In the genomic region with DNA sequence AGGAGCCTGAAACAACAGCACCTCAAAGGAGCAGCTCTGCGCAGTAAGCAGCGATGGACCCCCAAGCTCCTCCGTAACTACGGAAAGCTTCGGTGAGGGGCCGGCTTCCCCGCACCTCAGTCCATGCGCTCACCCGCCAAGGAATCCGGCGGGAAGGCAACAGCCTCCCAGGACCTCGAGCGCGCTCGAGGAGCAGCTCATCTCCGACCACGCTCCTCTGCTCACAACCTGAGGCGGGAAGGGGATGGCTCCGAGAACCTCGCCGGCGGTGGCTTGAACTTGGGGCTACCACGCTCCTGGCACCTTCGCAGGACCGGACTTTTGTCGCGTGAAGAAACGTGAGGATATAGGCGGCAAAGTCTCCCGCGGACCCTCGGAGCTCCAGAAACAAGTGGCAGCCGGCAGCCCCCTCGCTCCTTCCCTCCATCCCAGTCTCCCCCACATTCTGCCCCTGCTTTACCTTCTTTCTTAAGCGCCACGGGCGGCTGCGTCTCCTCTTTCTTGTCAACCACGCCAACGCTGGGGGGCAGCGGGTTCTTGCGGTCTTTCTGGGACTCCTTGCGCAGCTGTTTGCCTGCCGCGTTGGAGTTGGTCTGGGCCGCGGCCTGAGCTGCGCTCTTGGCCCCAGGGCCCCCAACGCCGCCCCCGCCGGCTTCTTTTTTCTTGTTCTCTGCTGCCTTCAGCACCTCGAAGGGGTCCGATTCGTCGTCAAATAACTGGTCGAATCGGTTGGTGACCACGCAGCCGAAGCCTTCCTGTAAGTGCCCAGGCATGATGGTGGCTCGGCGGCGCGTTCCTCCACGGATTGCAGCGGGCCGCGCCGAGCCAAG, we compare ENCODE assay signal across 8 cellular contexts. TPM values are rescaled to one million over a fixed set of nuclear protein-coding genes. Genes with fewer than 3 reads are reported as not detected.
DNase-seq lines count a peak whose midpoint lies in the region; ATAC-seq and TF ChIP-seq lines count a peak whose summit lies in the region.

No MANE protein-coding gene starts in this region.

- peak overlapping the region; percentile 99 for H3K4me3 ChIP-seq in BJ (ENCODE audit: low read depth, low read length)
- peak overlapping the region; percentile 100 for H3K4me3 ChIP-seq in HUES64 (ENCODE audit: low read length)
- peak overlapping the region; percentile 81 to 98 (median 91) for H3K4me3 ChIP-seq in subcutaneous abdominal adipose tissue (ENCODE audit: low read depth in 1 of 5, low read length in 5 of 5)

- intact Hi-C loops in activated CD8-positive, alpha-beta T cell treated with anti-CD3 and anti-CD28 coated beads for 36 hours (cut with micrococcal nuclease): no loop called here

- DNase-seq in BJ (ENCODE audit: low read depth) (no peak), erythroblast (lab: John Stamatoyannopoulos, UW) (peak; percentile 47 to 64), DMS153 treated with DMSO at 0.1 percent for 48 hours (lab: John Stamatoyannopoulos, UW; ENCODE audit: unreplicated experiment) (no peak)
- DNase-seq in activated CD8-positive, alpha-beta T cell treated with anti-CD3 and anti-CD28 coated beads for 36 hours: peak; percentile 40
- DNase-seq in naive thymus-derived CD8-positive, alpha-beta T cell: peak in 4 of 10 donors; percentile 7 to 20 (median 14)

- H3K4me1 ChIP-seq in HUES64 (ENCODE audit: insufficient read depth, low read length): peaks cover 38% of the 10 kb centered on the region
- peaks cover 5 to 48% (median 39%) of the 10 kb centered on the region in 5 donors for H3K4me1 ChIP-seq in subcutaneous abdominal adipose tissue (ENCODE audit: control insufficient read depth in 5 of 5, insufficient read depth in 5 of 5, low read length in 5 of 5)

- H3K36me3 Mint-ChIP-seq in activated CD8-positive, alpha-beta T cell treated with anti-CD3 and anti-CD28 coated beads for 36 hours (ENCODE audit: low read depth): peaks cover 55% of the 10 kb centered on the region
- H3K36me3 Mint-ChIP-seq in naive thymus-derived CD8-positive, alpha-beta T cell: peaks cover 10 to 43% (median 21%) of the 10 kb centered on the region in 3 donors

- no peaks in the 10 kb centered on the region for H3K9me3 ChIP-seq in HUES64 (ENCODE audit: insufficient read depth, low read depth, low read length)
- no peaks in the 10 kb centered on the region for H3K9me3 ChIP-seq in subcutaneous abdominal adipose tissue (ENCODE audit: control insufficient read depth in 5 of 5, low read length in 5 of 5)

- H3K4me3 Mint-ChIP-seq in activated CD8-positive, alpha-beta T cell treated with anti-CD3 and anti-CD28 coated beads for 36 hours: peak overlapping the region; percentile 84
- peak overlapping the region; percentile 83 to 99 (median 96) for H3K4me3 Mint-ChIP-seq in naive thymus-derived CD8-positive, alpha-beta T cell

- ATAC-seq in GM21360 (IDR thresholded peaks at IDR 0.05; ENCODE audit: unreplicated experiment): peak; percentile 3
- ATAC-seq in activated CD8-positive, alpha-beta T cell treated with anti-CD3 and anti-CD28 coated beads for 36 hours: peak; percentile 2
- ATAC-seq in naive thymus-derived CD8-positive, alpha-beta T cell: peak; percentile 5 to 23

- under 1% methylated on average over 69 of the region's 69 CpGs for WGBS in HUES64

- H3K9me3 Mint-ChIP-seq in activated CD8-positive, alpha-beta T cell treated with anti-CD3 and anti-CD28 coated beads for 36 hours: no peaks in the 10 kb centered on the region
- H3K9me3 Mint-ChIP-seq in naive thymus-derived CD8-positive, alpha-beta T cell: no peaks in the 10 kb centered on the region

- POLR2A ChIA-PET in BJ (lab: Charles Lee): interaction anchor here (0.5 kb wide), 1 partner anchor 16 kb away, joined by 3 read pairs; no protein-coding TSS in a partner anchor
- POLR2A ChIA-PET in activated CD8-positive, alpha-beta T cell treated with anti-CD3 and anti-CD28 coated beads for 36 hours (lab: Charles Lee): interaction anchor here (0.6 to 7.8 kb wide), 23 partner anchors 7 to 291 kb away, joined by 3 to 172 read pairs (median 4); partner anchors contain the start of gene GADD45A
- POLR2A ChIA-PET in naive thymus-derived CD8-positive, alpha-beta T cell (lab: Charles Lee): interaction anchor here (0.6 to 3.0 kb wide), 11 partner anchors 9 to 589 kb away, joined by 3 to 14 read pairs (median 5); partner anchors contain the start of genes DNAI4, GADD45A, MIER1 and SLC35D1

- peak overlapping the region; percentile 74 for H3K27ac ChIP-seq in HUES64 (ENCODE audit: low read depth, low read length)
- H3K27ac ChIP-seq in subcutaneous abdominal adipose tissue (ENCODE audit: low read depth, low read length): peak overlapping the region; percentile 95

- H3K4me1 Mint-ChIP-seq in activated CD8-positive, alpha-beta T cell treated with anti-CD3 and anti-CD28 coated beads for 36 hours (ENCODE audit: low read depth): peaks cover 48% of the 10 kb centered on the region
- H3K4me1 Mint-ChIP-seq in naive thymus-derived CD8-positive, alpha-beta T cell: peaks cover 26 to 74% (median 53%) of the 10 kb centered on the region in 4 donors

- peak overlapping the region; percentile 99 for H3K9ac ChIP-seq in HUES64 (ENCODE audit: low read depth, low read length)
- peak overlapping the region; percentile 81 to 98 (median 92) for H3K9ac ChIP-seq in subcutaneous abdominal adipose tissue (ENCODE audit: low read length in 5 of 5)

- peak overlapping the region; percentile 98 for H3K27ac Mint-ChIP-seq in activated CD8-positive, alpha-beta T cell treated with anti-CD3 and anti-CD28 coated beads for 36 hours
- peak overlapping the region; percentile 93 to 100 (median 98) for H3K27ac Mint-ChIP-seq in naive thymus-derived CD8-positive, alpha-beta T cell

- H3K36me3 ChIP-seq in BJ (ENCODE audit: control insufficient read depth, insufficient read depth, low read length) (peaks cover 4% of the 10 kb centered on the region), HUES64 (ENCODE audit: insufficient read depth, low read length) (peaks cover 47% of the 10 kb centered on the region), subcutaneous abdominal adipose tissue (ENCODE audit: control insufficient read depth in 5 of 5, insufficient read depth in 5 of 5, low read length in 5 of 5) (peaks cover 8 to 13% (median 11%) of the 10 kb centered on the region in 5 donors)

- no peaks in the 10 kb centered on the region for H3K27me3 Mint-ChIP-seq in activated CD8-positive, alpha-beta T cell treated with anti-CD3 and anti-CD28 coated beads for 36 hours
- H3K27me3 Mint-ChIP-seq in naive thymus-derived CD8-positive, alpha-beta T cell: no peaks in the 10 kb centered on the region

- CTCF ChIA-PET in BJ (lab: Yijun Ruan, JAX): interaction anchor here (0.6 to 0.9 kb wide), 2 partner anchors 43 to 106 kb away, joined by 3 read pairs; no protein-coding TSS in a partner anchor
- CTCF ChIA-PET in activated CD8-positive, alpha-beta T cell treated with anti-CD3 and anti-CD28 coated beads for 36 hours (lab: Charles Lee): interaction anchor here (1.0 to 3.2 kb wide), 8 partner anchors 10 to 434 kb away, joined by 3 to 21 read pairs (median 6); no protein-coding TSS in a partner anchor

- no peaks in the 10 kb centered on the region for H3K27me3 ChIP-seq in BJ (ENCODE audit: control insufficient read depth, insufficient read depth, low read length)
- no peaks in the 10 kb centered on the region for H3K27me3 ChIP-seq in HUES64 (ENCODE audit: insufficient read depth, low read length)
- no peaks in the 10 kb centered on the region for H3K27me3 ChIP-seq in subcutaneous abdominal adipose tissue (ENCODE audit: control insufficient read depth in 5 of 5, insufficient read depth in 4 of 5, low read length in 5 of 5)

- TF ChIP-seq CTCF in BJ (IDR thresholded peaks at IDR 0.05; ENCODE audit: insufficient read depth, low read depth, low read length): no peak
- no peak for TF ChIP-seq CTCF in activated CD8-positive, alpha-beta T cell treated with anti-CD3 and anti-CD28 coated beads for 36 hours (IDR thresholded peaks at IDR 0.05)

- no peak for TF ChIP-seq POLR2A in erythroblast (IDR thresholded peaks at IDR 0.05; ENCODE audit: low read length)

RNA-seq across cellular contexts. Expression of gene SERBP1, which starts 0.5 kb away (rescaled TPM):
- 94.1 and 184 TPM in 2 replicates for polyA plus RNA-seq in BJ (2011; rRNA removed)
- polyA minus RNA-seq in BJ (2011; rRNA and poly(A)+ RNA removed): 62.0 and 64.8 TPM in 2 replicates
- 442 TPM for polyA plus RNA-seq in HUES64 (2013, experiment 1 of 2)
- polyA plus RNA-seq in HUES64 (2013, experiment 2 of 2): 450 TPM
- 100 to 1,000 TPM; 476 to 491 TPM for total RNA-seq in activated CD8-positive, alpha-beta T cell treated with anti-CD3 and anti-CD28 coated beads for 36 hours
- total RNA-seq in naive thymus-derived CD8-positive, alpha-beta T cell: 100 to 1,000 TPM; 171 to 180 TPM
- polyA plus RNA-seq in naive thymus-derived CD8-positive, alpha-beta T cell: 100 to 1,000 TPM; 130 to 156 (median 153) TPM

Comparison
In these comparisons a context has a peak if more than half of its experiments do, and no peak if none do; other contexts are left out.
1. DNase-seq: peak in activated CD8-positive, alpha-beta T cell treated with anti-CD3 and anti-CD28 coated beads for 36 hours (single experiment) and erythroblast (2 of 2); none in BJ (single experiment) and DMS153 treated with DMSO at 0.1 percent for 48 hours (single experiment).
2. Peak in every context shown above with its lines, with median percentiles within 50 percentile points of each other: H3K4me3 ChIP-seq and ATAC-seq.